In the genomic region with DNA sequence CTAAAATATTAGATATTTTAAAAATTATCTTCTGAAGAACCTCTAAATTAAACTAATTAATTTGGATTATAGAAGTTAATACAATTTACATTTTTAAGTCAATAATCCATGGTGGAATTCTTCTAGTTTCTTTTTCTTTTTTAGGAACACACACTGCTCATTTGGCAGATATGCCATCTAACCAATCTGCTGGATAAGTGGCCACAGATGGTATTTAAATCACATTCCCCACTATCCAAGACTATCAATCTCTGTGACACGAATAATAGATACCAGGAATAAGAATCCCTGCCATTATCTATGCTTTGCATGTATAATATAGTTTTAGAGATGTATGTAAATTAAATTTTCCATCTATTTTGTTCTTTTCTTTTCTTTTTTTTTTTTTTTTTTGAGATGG, we compare ENCODE assay signal across 11 cellular contexts. TPM values are rescaled to one million over a fixed set of nuclear protein-coding genes. Genes with fewer than 3 reads are reported as not detected.
A peak's percentile ranks its signal among the peaks of the same experiment; 100 is the strongest.
DNase-seq lines count a peak whose midpoint lies in the region; ATAC-seq and TF ChIP-seq lines count a peak whose summit lies in the region.
"Had no signal": no experiment of that assay in that cellular context is flagged by ENCODE, and none has a peak within 500 bp of the region (broad histone marks: within the 10 kb centered on the region; RNA-seq: fewer than 3 reads in every experiment).

No MANE protein-coding gene starts in this region.

- intact Hi-C loops in mucosa of descending colon (cut with DNase I, micrococcal nuclease): no loop called here

- H3K9me3 ChIP-seq in right atrium auricular region (no peaks in the 10 kb centered on the region), mucosa of descending colon (no peaks in the 10 kb centered on the region)
- H3K9me3 ChIP-seq: Caco-2 had no signal

- ATAC-seq in SK-N-SH treated with all-trans-retinoic acid at 6 μM for 48 hours (peak; percentile 54; the same call in 2 of the 3 replicates), mucosa of descending colon (no peak)
- ATAC-seq: GM23338 had no signal

- TF ChIP-seq CTCF in right atrium auricular region (IDR thresholded peaks at IDR 0.05) (no peak), mucosa of descending colon (IDR thresholded peaks at IDR 0.05) (no peak)

- no peaks in the 10 kb centered on the region for H3K27me3 ChIP-seq in right atrium auricular region

- H3K4me3 ChIP-seq in right atrium auricular region (no peak overlapping the region), mucosa of descending colon (no peak overlapping the region)
- H3K4me3 ChIP-seq: GM23338 had no signal

- DNase-seq in G401 (ENCODE audit: low spot score) (peak; percentile 32), inferior parietal cortex (ENCODE audit: extremely low spot score) (peak; percentile 32), superior temporal gyrus (ENCODE audit: extremely low spot score) (peak; percentile 62), right atrium auricular region (ENCODE audit: low spot score) (no peak), mucosa of descending colon (no peak)
- DNase-seq in NK-92 treated with Interleukin-12 subunit alpha and Interleukin-12 subunit beta, amount 100 ng/mL, for 24 hours (lab: John Stamatoyannopoulos, UW): no peak
- DNase-seq: Caco-2; CD8-positive, alpha-beta memory T cell; H7 had no signal

- H3K27ac ChIP-seq in right atrium auricular region: no peak overlapping the region

- H3K36me3 ChIP-seq in right atrium auricular region (peaks cover 8% of the 10 kb centered on the region), mucosa of descending colon (ENCODE audit: low read depth) (no peaks in the 10 kb centered on the region)

- in situ Hi-C loops in G401 (cut with HindIII; ENCODE audit: low sequenced_read_pairs): no loop called here

- peaks cover 0 to 29% of the 10 kb centered on the region in 2 donors for H3K4me1 ChIP-seq in right atrium auricular region
- H3K4me1 ChIP-seq in mucosa of descending colon (ENCODE audit: low read depth): no peaks in the 10 kb centered on the region
- H3K4me1 ChIP-seq: Caco-2 had no signal

TF ChIP-seq in SK-N-SH treated with all-trans-retinoic acid at 6 μM for 48 hours, 23 proteins besides CTCF, POLR2A, EP300 and RAD21:
- TF ChIP-seq TCF4 (CRISPR knock-in tag; IDR thresholded peaks at IDR 0.05; ENCODE audit: borderline replicate concordance) (peak; percentile 66), ZC3H10 (CRISPR knock-in tag; IDR thresholded peaks at IDR 0.05) (no peak), ISL1 (CRISPR knock-in tag; IDR thresholded peaks at IDR 0.05) (peak; percentile 83), POU6F1 (CRISPR knock-in tag; IDR thresholded peaks at IDR 0.05; ENCODE audit: borderline replicate concordance, low read depth) (no peak), SNAI2 (CRISPR knock-in tag; IDR thresholded peaks at IDR 0.05) (no peak), ARNTL (CRISPR knock-in tag; IDR thresholded peaks at IDR 0.05; ENCODE audit: borderline replicate concordance, low read depth) (no peak), BACH2 (CRISPR knock-in tag; IDR thresholded peaks at IDR 0.05; ENCODE audit: borderline replicate concordance) (no peak)

RNA-seq across cellular contexts. Expression of gene CABYR, which starts 58.5 kb away (rescaled TPM):
- total RNA-seq in G401 (2014; rRNA removed; shearing (Covaris generic)): 0.41 TPM in 1 of 2 replicates, not detected in the other
- total RNA-seq in right atrium auricular region (under 1 TPM; 0.41 to 0.67 TPM), mucosa of descending colon (1 to 10 TPM in 1 of 3 donors, under 1 TPM in 2; 0.41 to 1.4 (median 0.48) TPM)

Comparison
In these comparisons a context has a peak if more than half of its experiments do, and no peak if none do; other contexts are left out.
1. DNase-seq: peak in G401 (single experiment), inferior parietal cortex (single experiment) and superior temporal gyrus (single experiment); none in right atrium auricular region (single experiment), NK-92 treated with Interleukin-12 subunit alpha and Interleukin-12 subunit beta, amount 100 ng/mL, for 24 hours (single experiment) and mucosa of descending colon (0 of 3).